Comparison of ENCODE assay signal across 24 cellular contexts in the genomic region with DNA sequence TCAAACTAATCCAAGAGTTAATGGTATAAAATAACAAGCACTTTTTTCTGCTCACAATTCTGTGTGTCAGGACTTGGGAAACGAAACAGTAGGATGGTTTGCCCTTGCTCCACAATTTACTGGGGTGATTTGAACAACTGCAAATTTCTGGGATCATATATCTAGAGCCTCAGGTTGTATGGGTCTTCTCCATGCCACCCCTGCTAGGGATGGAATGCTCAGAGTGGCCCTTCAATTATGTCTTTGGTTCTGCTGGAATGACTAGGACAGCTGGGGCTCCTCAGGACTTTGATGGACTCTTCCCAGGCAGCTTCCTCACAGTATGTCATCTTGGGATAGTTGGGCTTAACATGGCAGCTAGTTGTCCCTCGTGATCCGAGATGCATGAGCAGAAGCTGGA.
"Had no signal": no experiment of that assay in that cellular context is flagged by ENCODE, and none has a peak within 500 bp of the region (broad histone marks: within the 10 kb centered on the region; RNA-seq: fewer than 3 reads in every experiment).

No MANE protein-coding gene starts in this region.

- H3K9me3 ChIP-seq: colonic mucosa, esophagus squamous epithelium, gastrocnemius medialis, gastroesophageal sphincter had no signal

- H3K9me3 Mint-ChIP-seq: dendritic cell treated with granulocyte-macrophage colony-stimulating factor and Interleukin-4, amounts not matched to agents 40 ng/mL and 50 ng/mL, for 4 days; effector memory CD8-positive, alpha-beta T cell had no signal

- H3K4me3 Mint-ChIP-seq: dendritic cell treated with granulocyte-macrophage colony-stimulating factor and Interleukin-4, amounts not matched to agents 40 ng/mL and 50 ng/mL, for 4 days; effector memory CD8-positive, alpha-beta T cell had no signal

- H3K27ac ChIP-seq: colonic mucosa, coronary artery, dorsolateral prefrontal cortex, epithelial cell of prostate, esophagus muscularis mucosa, esophagus squamous epithelium, foreskin keratinocyte, gastrocnemius medialis, gastroesophageal sphincter, heart left ventricle, heart right ventricle, hepatocyte had no signal

- H3K27me3 Mint-ChIP-seq: dendritic cell treated with granulocyte-macrophage colony-stimulating factor and Interleukin-4, amounts not matched to agents 40 ng/mL and 50 ng/mL, for 4 days; effector memory CD8-positive, alpha-beta T cell had no signal

- H3K27me3 ChIP-seq: colonic mucosa, dorsolateral prefrontal cortex, esophagus muscularis mucosa, esophagus squamous epithelium, foreskin keratinocyte, gastrocnemius medialis, gastroesophageal sphincter, heart left ventricle, heart right ventricle, hepatocyte had no signal

- H3K4me3 ChIP-seq: colonic mucosa, coronary artery, dorsolateral prefrontal cortex, esophagus muscularis mucosa, esophagus squamous epithelium, gastrocnemius medialis, gastroesophageal sphincter, heart left ventricle, heart right ventricle, hepatocyte had no signal

- H3K4me1 ChIP-seq: colonic mucosa, esophagus muscularis mucosa, esophagus squamous epithelium, foreskin keratinocyte, gastrocnemius medialis, gastroesophageal sphincter, heart left ventricle, heart right ventricle had no signal

- H3K36me3 ChIP-seq: colonic mucosa, esophagus muscularis mucosa, esophagus squamous epithelium, gastrocnemius medialis, gastroesophageal sphincter, heart left ventricle, heart right ventricle had no signal

- DNase-seq: colonic mucosa; cortex of kidney; dermis blood vessel endothelial cell; dorsolateral prefrontal cortex; effector CD4-positive, alpha-beta T cell; effector CD8-positive, alpha-beta T cell; effector memory CD4-positive, alpha-beta T cell; effector memory CD8-positive, alpha-beta T cell; erythroblast; esophagus squamous epithelium; foreskin fibroblast; foreskin keratinocyte; foreskin melanocyte; gastrocnemius medialis; glutamatergic neuron; head of caudate nucleus; heart left ventricle; heart right ventricle had no signal

- H3K27ac Mint-ChIP-seq: dendritic cell treated with granulocyte-macrophage colony-stimulating factor and Interleukin-4, amounts not matched to agents 40 ng/mL and 50 ng/mL, for 4 days; effector memory CD8-positive, alpha-beta T cell had no signal
